ENCODE assay signal across 10 cellular contexts in genomic region chr5:163350083-163350482, GRCh38.
DNase-seq lines count a peak whose midpoint lies in the region; ATAC-seq and TF ChIP-seq lines count a peak whose summit lies in the region.
"Had no signal": no experiment of that assay in that cellular context is flagged by ENCODE, and none has a peak within 500 bp of the region (broad histone marks: within the 10 kb centered on the region; RNA-seq: fewer than 3 reads in every experiment).

No MANE protein-coding gene starts in this region.

- H3K27me3 Mint-ChIP-seq in WTC11 (ENCODE audit: low read depth) (no peaks in the 10 kb centered on the region), mesothelial cell of epicardium (ENCODE audit: low read depth) (peaks cover 9% of the 10 kb centered on the region)

- POLR2A ChIA-PET in WTC11 (lab: Charles Lee) = no interaction called here

- peak; percentile 71 for ATAC-seq in WTC11

- H3K4me3 ChIP-seq in GM12865 (ENCODE audit: low read depth, low read length) = no peak overlapping the region
- H3K4me3 ChIP-seq: pancreas had no signal

- H3K27ac Mint-ChIP-seq in WTC11 (no peak overlapping the region), mesothelial cell of epicardium (no peak overlapping the region)

- DNase-seq in GM12865 (ENCODE audit: low read depth) (no peak), HT1080 (ENCODE audit: low read depth) (peak; percentile 8), WTC11 (ENCODE audit: low spot score) (no peak), mesothelial cell of epicardium (ENCODE audit: low spot score in 2 of 2, unreplicated experiment in 2 of 2) (no peak), NCI-H1694 treated with DMSO at 0.1 percent for 48 hours (lab: John Stamatoyannopoulos, UW) (no peak), activated gamma-delta T cell treated with Interleukin-2 at 50 U/mL for 16 hours (no peak), GM19238 (ENCODE audit: insufficient read length, low spot score) (no peak)
- no peak for DNase-seq in effector CD8-positive, alpha-beta T cell (lab: John Stamatoyannopoulos, UW)
- DNase-seq: NCI-H524, pancreas had no signal

- CTCF ChIA-PET in WTC11 (lab: Charles Lee) = interaction anchor here (5.0 to 5.6 kb wide), 2 partner anchors 43 to 58 kb away, joined by 34 to 53 read pairs; no protein-coding TSS in a partner anchor

- H3K4me1 Mint-ChIP-seq in WTC11 (peaks cover 23% of the 10 kb centered on the region), mesothelial cell of epicardium (peaks cover 5% of the 10 kb centered on the region)

- H3K36me3 Mint-ChIP-seq in WTC11 = no peaks in the 10 kb centered on the region
- H3K36me3 Mint-ChIP-seq in mesothelial cell of epicardium = no peaks in the 10 kb centered on the region

- no peaks in the 10 kb centered on the region for H3K9me3 Mint-ChIP-seq in WTC11
- peaks cover 3% of the 10 kb centered on the region for H3K9me3 Mint-ChIP-seq in mesothelial cell of epicardium

- no peak overlapping the region for H3K4me3 Mint-ChIP-seq in WTC11
- no peak overlapping the region for H3K4me3 Mint-ChIP-seq in mesothelial cell of epicardium

- TF ChIP-seq CTCF in GM12865 (IDR thresholded peaks at IDR 0.05; ENCODE audit: insufficient read depth, low read depth, low read length, missing control alignments) (peak; percentile 14), WTC11 (IDR thresholded peaks at IDR 0.05) (no peak), mesothelial cell of epicardium (IDR thresholded peaks at IDR 0.05; ENCODE audit: unreplicated experiment) (peak; percentile 23)

TF ChIP-seq in WTC11, 78 proteins besides CTCF, POLR2A, EP300 and RAD21:
- TF ChIP-seq ELF4 (CRISPR knock-in tag; IDR thresholded peaks at IDR 0.05; ENCODE audit: low read depth) (no peak), KAT7 (CRISPR knock-in tag; IDR thresholded peaks at IDR 0.05; ENCODE audit: borderline replicate concordance) (no peak), ZBTB21 (CRISPR knock-in tag; IDR thresholded peaks at IDR 0.05; ENCODE audit: borderline replicate concordance) (no peak), NR3C1 (CRISPR knock-in tag; conservative IDR thresholded peaks at IDR 0.05; ENCODE audit: low read depth) (no peak), E2F4 (CRISPR knock-in tag; IDR thresholded peaks at IDR 0.05; ENCODE audit: borderline replicate concordance, low read depth) (no peak), E2F5 (CRISPR knock-in tag; IDR thresholded peaks at IDR 0.05) (no peak)
